17 cellular contexts compared by ENCODE assay signal in genomic region chr9:92666236-92666635, GRCh38. TPM values are rescaled to one million over a fixed set of nuclear protein-coding genes. Genes with fewer than 3 reads are reported as not detected.
DNase-seq lines count a peak whose midpoint lies in the region; ATAC-seq and TF ChIP-seq lines count a peak whose summit lies in the region.
"Had no signal": no experiment of that assay in that cellular context is flagged by ENCODE, and none has a peak within 500 bp of the region (broad histone marks: within the 10 kb centered on the region; RNA-seq: fewer than 3 reads in every experiment).

No MANE protein-coding gene starts in this region.

- no peaks in the 10 kb centered on the region for H3K9me3 Mint-ChIP-seq in activated T-helper 1 cell treated with anti-CD3 and anti-CD28 coated beads, Interleukin-12 subunit alpha, Interleukin-12 subunit beta, Interleukin-2, Interleukin-4 antibody, amounts not matched to agents 30 ng/mL and 10 ng/mL and 1 ng/mL, durations not matched to agents 14 hours and 24 hours and 36 hours
- H3K9me3 Mint-ChIP-seq: activated naive CD4-positive, alpha-beta T cell treated with anti-CD3 and anti-CD28 coated beads for 36 hours had no signal

- intact Hi-C loops in right cardiac atrium (cut with DNase I) = no loop called here
- intact Hi-C loops in heart right ventricle (cut with DNase I) = loop anchor here in 1 of 10 donors (5.0 kb wide), 1 partner anchor 101 kb away; no protein-coding TSS in a partner anchor
- intact Hi-C loops in activated T-helper 1 cell treated with anti-CD3 and anti-CD28 coated beads, Interleukin-12 subunit alpha, Interleukin-12 subunit beta, Interleukin-2, Interleukin-4 antibody, amounts not matched to agents 30 ng/mL and 10 ng/mL and 1 ng/mL, durations not matched to agents 14 hours and 24 hours and 36 hours (cut with micrococcal nuclease) = loop anchor here (5.0 kb wide), 1 partner anchor 34 kb away; no protein-coding TSS in a partner anchor
- intact Hi-C loops in right lobe of liver (cut with DNase I) = loop anchor here in 1 of 2 donors (10.0 kb wide), 1 partner anchor 99 kb away; the partner anchor contains the start of gene BICD2
- intact Hi-C loops in aorta (cut with DNase I) = no loop called here

- ATAC-seq in right cardiac atrium (no peak), heart right ventricle (no peak), right lobe of liver (peak in 1 of 4 donors; percentile 7), aorta (ENCODE audit: low FRiP score) (no peak)
- ATAC-seq: foreskin keratinocyte had no signal

- peaks cover 27% of the 10 kb centered on the region for H3K36me3 Mint-ChIP-seq in activated T-helper 1 cell treated with anti-CD3 and anti-CD28 coated beads, Interleukin-12 subunit alpha, Interleukin-12 subunit beta, Interleukin-2, Interleukin-4 antibody, amounts not matched to agents 30 ng/mL and 10 ng/mL and 1 ng/mL, durations not matched to agents 14 hours and 24 hours and 36 hours (ENCODE audit: low read depth)

- H3K4me3 ChIP-seq in right cardiac atrium (ENCODE audit: low read length) (no peak overlapping the region), heart right ventricle (no peak overlapping the region), right lobe of liver (no peak overlapping the region), aorta (ENCODE audit: low read length in 2 of 2) (no peak overlapping the region)
- H3K4me3 ChIP-seq: lung had no signal

- H3K4me1 ChIP-seq in right cardiac atrium (ENCODE audit: control insufficient read depth, insufficient read depth, low read length) (peaks cover 11% of the 10 kb centered on the region), heart right ventricle (peaks cover 10 to 62% (median 47%) of the 10 kb centered on the region in 9 donors), right lobe of liver (peaks cover 0 to 22% (median 9%) of the 10 kb centered on the region in 4 donors), aorta (ENCODE audit: control insufficient read depth in 1 of 2, insufficient read depth in 2 of 2, low read length in 2 of 2) (peaks cover 0 to 2% of the 10 kb centered on the region in 2 donors)

- TF ChIP-seq POLR2A in right lobe of liver (IDR thresholded peaks at IDR 0.05) = no peak

- peaks cover 0 to 37% (median 0%) of the 10 kb centered on the region in 9 donors for H3K36me3 ChIP-seq in heart right ventricle
- no peaks in the 10 kb centered on the region for H3K36me3 ChIP-seq in right lobe of liver
- H3K36me3 ChIP-seq in aorta (ENCODE audit: control insufficient read depth in 1 of 2, insufficient read depth in 2 of 2, low read length in 1 of 2) = peaks cover 0 to 3% of the 10 kb centered on the region in 2 donors

- peak overlapping the region; percentile 52 for H3K4me3 Mint-ChIP-seq in activated T-helper 1 cell treated with anti-CD3 and anti-CD28 coated beads, Interleukin-12 subunit alpha, Interleukin-12 subunit beta, Interleukin-2, Interleukin-4 antibody, amounts not matched to agents 30 ng/mL and 10 ng/mL and 1 ng/mL, durations not matched to agents 14 hours and 24 hours and 36 hours
- H3K4me3 Mint-ChIP-seq: activated naive CD4-positive, alpha-beta T cell treated with anti-CD3 and anti-CD28 coated beads for 36 hours had no signal

- TF ChIP-seq CTCF in heart right ventricle (IDR thresholded peaks at IDR 0.05) (no peak), right lobe of liver (IDR thresholded peaks at IDR 0.05) (no peak)

- H3K27ac Mint-ChIP-seq in activated T-helper 1 cell treated with anti-CD3 and anti-CD28 coated beads, Interleukin-12 subunit alpha, Interleukin-12 subunit beta, Interleukin-2, Interleukin-4 antibody, amounts not matched to agents 30 ng/mL and 10 ng/mL and 1 ng/mL, durations not matched to agents 14 hours and 24 hours and 36 hours = peak overlapping the region; percentile 69
- H3K27ac Mint-ChIP-seq: activated naive CD4-positive, alpha-beta T cell treated with anti-CD3 and anti-CD28 coated beads for 36 hours had no signal

- H3K27me3 ChIP-seq in right cardiac atrium (ENCODE audit: control insufficient read depth, insufficient read depth) (no peaks in the 10 kb centered on the region), heart right ventricle (no peaks in the 10 kb centered on the region), right lobe of liver (no peaks in the 10 kb centered on the region), aorta (ENCODE audit: control insufficient read depth in 1 of 2, insufficient read depth in 2 of 2, low read length in 1 of 2) (no peaks in the 10 kb centered on the region)
- H3K27me3 ChIP-seq: foreskin keratinocyte had no signal

- H3K27ac ChIP-seq in right cardiac atrium (ENCODE audit: low read length) (peak overlapping the region; percentile 41), heart right ventricle (peak overlapping the region in 4 of 10 donors; percentile 0 to 65 (median 42)), right lobe of liver (peak overlapping the region in 2 of 3 donors; percentile 47 to 56), aorta (ENCODE audit: low read depth in 1 of 2, low read length in 2 of 2) (no peak overlapping the region)
- H3K27ac ChIP-seq: foreskin keratinocyte had no signal

- DNase-seq in right cardiac atrium (no peak), heart right ventricle (no peak), right lobe of liver (no peak), aorta (peak; percentile 31 to 35), OCI-M1 (lab: John Stamatoyannopoulos, UW) (no peak), HK-2 (ENCODE audit: unreplicated experiment) (no peak), amniotic stem cell (lab: John Stamatoyannopoulos, UW) (no peak)
- no peak for DNase-seq in activated T-helper 1 cell treated with anti-CD3 and anti-CD28 coated beads, Interleukin-12 subunit alpha, Interleukin-12 subunit beta, Interleukin-2, Interleukin-4 antibody, amounts not matched to agents 30 ng/mL and 10 ng/mL and 1 ng/mL, durations not matched to agents 14 hours and 24 hours and 36 hours (ENCODE audit: low spot score)
- DNase-seq: activated naive CD4-positive, alpha-beta T cell treated with anti-CD3 and anti-CD28 coated beads for 36 hours; AML-193; central memory CD4-positive, alpha-beta T cell; foreskin keratinocyte; Kasumi-1; NCI-H146; SHP77 treated with DMSO at 0.1 percent for 48 hours; substantia nigra had no signal

- H3K27me3 Mint-ChIP-seq in activated T-helper 1 cell treated with anti-CD3 and anti-CD28 coated beads, Interleukin-12 subunit alpha, Interleukin-12 subunit beta, Interleukin-2, Interleukin-4 antibody, amounts not matched to agents 30 ng/mL and 10 ng/mL and 1 ng/mL, durations not matched to agents 14 hours and 24 hours and 36 hours (ENCODE audit: insufficient read depth) = no peaks in the 10 kb centered on the region

- 72% methylated on average over 6 of the region's 6 CpGs for WGBS in right cardiac atrium
- 87 to 95% methylated on average over 6 of the region's 6 CpGs for WGBS in heart right ventricle, 2 donors
- WGBS in right lobe of liver (ENCODE audit: insufficient coverage, low coverage, low lambda C conversion rate, missing lambda C conversion rate) = 44% methylated on average over 4 of the region's 6 CpGs
- WGBS in aorta, 2 donors = 68 to 72% methylated on average over 6 of the region's 6 CpGs

- H3K9me3 ChIP-seq in right cardiac atrium (ENCODE audit: control insufficient read depth, low read length) = no peaks in the 10 kb centered on the region
- H3K9me3 ChIP-seq in heart right ventricle = no peaks in the 10 kb centered on the region
- no peaks in the 10 kb centered on the region for H3K9me3 ChIP-seq in right lobe of liver
- no peaks in the 10 kb centered on the region for H3K9me3 ChIP-seq in aorta (ENCODE audit: control insufficient read depth, low read length)

- peaks cover 57% of the 10 kb centered on the region for H3K4me1 Mint-ChIP-seq in activated T-helper 1 cell treated with anti-CD3 and anti-CD28 coated beads, Interleukin-12 subunit alpha, Interleukin-12 subunit beta, Interleukin-2, Interleukin-4 antibody, amounts not matched to agents 30 ng/mL and 10 ng/mL and 1 ng/mL, durations not matched to agents 14 hours and 24 hours and 36 hours (ENCODE audit: low read depth)

RNA-seq across cellular contexts. Expression of gene IPPK, which starts 3.7 kb away (rescaled TPM):
- total RNA-seq in right cardiac atrium = 10 to 100 TPM; 10.2 to 20.9 (median 11.6) TPM
- 8.6 TPM for polyA plus RNA-seq in right cardiac atrium
- total RNA-seq in heart right ventricle = 10 to 100 TPM in 2 of 10 donors, 1 to 10 TPM in 8; 6.5 to 17.8 (median 8.5) TPM
- polyA plus RNA-seq in heart right ventricle = 1 to 10 TPM; 5.2 to 8.2 TPM
- 14.8 and 14.9 TPM in 2 replicates for total RNA-seq in activated T-helper 1 cell treated with anti-CD3 and anti-CD28 coated beads, Interleukin-12 subunit alpha, Interleukin-12 subunit beta, Interleukin-2, Interleukin-4 antibody, amounts not matched to agents 30 ng/mL and 10 ng/mL and 1 ng/mL, durations not matched to agents 14 hours and 24 hours and 36 hours
- total RNA-seq in right lobe of liver = 1 to 10 TPM; 2.4 to 4.9 (median 3.7) TPM
- 10 to 100 TPM in 1 of 2 donors, 1 to 10 TPM in 1; 7.6 to 12.1 TPM for total RNA-seq in aorta
- polyA plus RNA-seq in aorta = 1 to 10 TPM; 2.5 to 6.0 TPM

Comparison
In these comparisons a context has a peak if more than half of its experiments do, and no peak if none do; other contexts are left out.
1. DNase-seq: peak in aorta (2 of 2); none in right cardiac atrium (0 of 3), heart right ventricle (0 of 2), activated T-helper 1 cell treated with anti-CD3 and anti-CD28 coated beads, Interleukin-12 subunit alpha, Interleukin-12 subunit beta, Interleukin-2, Interleukin-4 antibody, amounts not matched to agents 30 ng/mL and 10 ng/mL and 1 ng/mL, durations not matched to agents 14 hours and 24 hours and 36 hours (single experiment), right lobe of liver (0 of 3), OCI-M1 (single experiment), HK-2 (single experiment) and amniotic stem cell (single experiment).
2. H3K27ac ChIP-seq: peak in right cardiac atrium (single experiment) and right lobe of liver (2 of 3); none in aorta (0 of 2).